ENCODE assay signal across 1 cellular context in genomic region chr16:68526782-68527145, GRCh38.
TF ChIP-seq lines count a peak whose summit lies in the region.

No MANE protein-coding gene starts in this region.

TF ChIP-seq in HepG2, 621 proteins besides CTCF, POLR2A, EP300 and RAD21 (continued from another document):
- no peak for TF ChIP-seq NFAT5 (CRISPR knock-in tag; IDR thresholded peaks at IDR 0.05)
- TF ChIP-seq ZNF704 (CRISPR knock-in tag; IDR thresholded peaks at IDR 0.05; ENCODE audit: borderline replicate concordance), result no peak
